36 cellular contexts compared by ENCODE assay signal in the genomic region with DNA sequence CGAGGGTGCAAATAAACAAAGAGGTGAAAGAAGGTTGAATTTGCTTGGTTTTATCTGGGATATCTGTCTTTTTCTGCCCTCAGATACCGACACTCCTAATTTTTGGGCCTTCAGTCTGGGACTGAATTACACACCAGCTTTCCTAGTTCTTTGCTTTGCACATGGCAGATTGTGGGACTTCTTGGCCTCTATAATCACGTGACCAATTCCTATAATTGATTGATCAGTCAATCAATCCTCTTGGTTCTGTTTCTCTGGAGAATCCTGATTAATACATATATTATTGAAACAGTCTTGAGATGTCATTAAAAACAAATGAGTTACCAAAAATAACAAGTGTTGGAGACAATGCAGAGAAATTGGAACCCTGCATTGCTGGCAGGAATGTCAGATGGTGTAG.
DNase-seq lines count a peak whose midpoint lies in the region; ATAC-seq, FAIRE-seq and TF ChIP-seq lines count a peak whose summit lies in the region.
"Had no signal": no experiment of that assay in that cellular context is flagged by ENCODE, and none has a peak within 500 bp of the region (broad histone marks: within the 10 kb centered on the region; RNA-seq: fewer than 3 reads in every experiment).

No MANE protein-coding gene starts in this region.

- no peaks in the 10 kb centered on the region for H3K36me3 ChIP-seq in HepG2 (replicated peaks in 1 of 2; ENCODE audit: control insufficient read depth in 1 of 2, insufficient read depth in 2 of 2, low read length in 2 of 2)
- H3K36me3 ChIP-seq in right lobe of liver, result no peaks in the 10 kb centered on the region
- no peaks in the 10 kb centered on the region for H3K36me3 ChIP-seq in K562 (ENCODE audit: control insufficient read depth, insufficient read depth, low read length)
- H3K36me3 ChIP-seq: BE2C; BLaER1; BLaER1 treated with 17β-estradiol and CSF1 and Interleukin-3, amounts not matched to agents 10 nM and 100 nM had no signal

- in situ Hi-C loops in HepG2 (cut with HindIII; ENCODE audit: extremely low pct_ligation_motif_present, low pct_unique_long_range_greater_than_20kb) (no loop called here), K562 (cut with MboI) (no loop called here), GM13976 (cut with MboI; ENCODE audit: low sequenced_read_pairs, unreplicated experiment) (no loop called here)

- no peaks in the 10 kb centered on the region for H3K4me1 Mint-ChIP-seq in mesothelial cell of epicardium
- H3K4me1 Mint-ChIP-seq: B cell; CD14-positive monocyte; CD4-positive, alpha-beta memory T cell; CD4-positive, CD25-positive, alpha-beta regulatory T cell; CD8-positive, alpha-beta memory T cell had no signal

- no peak overlapping the region for H3K4me3 Mint-ChIP-seq in mesothelial cell of epicardium
- H3K4me3 Mint-ChIP-seq: B cell; CD14-positive monocyte; CD4-positive, alpha-beta memory T cell; CD4-positive, alpha-beta T cell; CD4-positive, CD25-positive, alpha-beta regulatory T cell; CD8-positive, alpha-beta memory T cell; CD8-positive, alpha-beta T cell had no signal

- BruUV-seq in HepG2 (replicated peaks; lab: Mats Ljungman, UMichigan), result no TSS peak
- no TSS peak for BruUV-seq in K562 (replicated peaks; lab: Mats Ljungman, UMichigan)

- H3K4me1 ChIP-seq in HepG2 (ENCODE audit: insufficient read depth, low read length) (no peaks in the 10 kb centered on the region), right lobe of liver (no peaks in the 10 kb centered on the region), A549 (no peaks in the 10 kb centered on the region), K562 (replicated peaks in 1 of 2; ENCODE audit: control insufficient read depth in 2 of 2, insufficient read depth in 2 of 2, low read length in 2 of 2) (no peaks in the 10 kb centered on the region)
- H3K4me1 ChIP-seq: BE2C; BLaER1; BLaER1 treated with 17β-estradiol and CSF1 and Interleukin-3, amounts not matched to agents 10 nM and 100 nM; Caco-2 had no signal

- H3K27ac ChIP-seq in HepG2 (ENCODE audit: extremely low read length, insufficient read depth, low read length) (no peak overlapping the region), right lobe of liver (no peak overlapping the region), A549 (no peak overlapping the region), K562 (ENCODE audit: extremely low read depth, low read depth, low read length) (no peak overlapping the region)
- H3K27ac ChIP-seq: 22Rv1; BLaER1; BLaER1 treated with 17β-estradiol and CSF1 and Interleukin-3, amounts not matched to agents 10 nM and 100 nM; C4-2B had no signal

- POLR2A ChIA-PET in HepG2 (lab: Yijun Ruan, JAX), result no interaction called here
- POLR2A ChIA-PET in A549 (lab: Yijun Ruan, JAX), result no interaction called here
- POLR2A ChIA-PET in K562 (lab: Yijun Ruan, JAX), result no interaction called here

- H4K20me1 ChIP-seq in HepG2 (ENCODE audit: insufficient read depth, low read length) (no peaks in the 10 kb centered on the region), K562 (replicated peaks; ENCODE audit: control insufficient read depth, insufficient read depth, low read length) (no peaks in the 10 kb centered on the region)
- H4K20me1 ChIP-seq: BLaER1; BLaER1 treated with 17β-estradiol and CSF1 and Interleukin-3, amounts not matched to agents 10 nM and 100 nM had no signal

- FAIRE-seq in HepG2 (lab: Jason Lieb, UNC) (no peak), A549 (lab: Jason Lieb, UNC) (no peak), K562 (lab: Jason Lieb, UNC) (no peak)
- FAIRE-seq: A204.1, D721Med had no signal

- DNase-seq in HepG2 (ENCODE audit: low spot score) (no peak), right lobe of liver (no peak), A549 (ENCODE audit: low read depth in 1 of 2, low spot score in 1 of 2) (no peak), K562 (ENCODE audit: extremely low read depth in 1 of 4, low spot score in 3 of 4) (no peak), islet precursor cell (peak; percentile 9), mesothelial cell of epicardium (ENCODE audit: low spot score in 2 of 2, unreplicated experiment in 2 of 2) (no peak), GM13976 (ENCODE audit: low spot score) (no peak)
- no peak for DNase-seq in activated T-cell treated with anti-CD3 and anti-CD28 coated beads, Interleukin-2, amount 50 U/mL, for 1 hour
- DNase-seq: 8988T; ACHN; AML-193; BE2C; C1 segment of cervical spinal cord; Caco-2; Calu3; CD4-positive, alpha-beta memory T cell; CD4-positive, alpha-beta T cell; CD4-positive, CD25-positive, alpha-beta regulatory T cell; CD8-positive, alpha-beta memory T cell; CD8-positive, alpha-beta T cell; COR-L47; DMS 273 treated with DMSO at 0.1 percent for 48 hours; DMS153; DMS53; DMS79; DMS79 treated with DMSO at 0.1 percent for 48 hours; DND-41; EL had no signal

- H3K9me1 ChIP-seq in K562 (ENCODE audit: control insufficient read depth, insufficient read depth, low read length), result no peaks in the 10 kb centered on the region

- TF ChIP-seq POLR2A in HepG2 (IDR thresholded peaks at IDR 0.05; ENCODE audit: insufficient read depth in 1 of 2, low read depth in 2 of 2, low read length in 2 of 2) (no peak), right lobe of liver (IDR thresholded peaks at IDR 0.05) (no peak), A549 (IDR thresholded peaks at IDR 0.05; ENCODE audit: low read length) (no peak), K562 (conservative IDR thresholded peaks at IDR 0.05) (no peak)

- H3K27me3 ChIP-seq in HepG2 (ENCODE audit: control insufficient read depth in 1 of 2, insufficient read depth in 2 of 2, low read length in 2 of 2) (no peaks in the 10 kb centered on the region), right lobe of liver (no peaks in the 10 kb centered on the region), K562 (ENCODE audit: control insufficient read depth in 2 of 2, insufficient read depth in 2 of 2, low read length in 2 of 2) (peaks cover 0 to 6% of the 10 kb centered on the region in 2 experiments; a peak in 1 of 5 replicates)
- H3K27me3 ChIP-seq: BLaER1; BLaER1 treated with 17β-estradiol and CSF1 and Interleukin-3, amounts not matched to agents 10 nM and 100 nM had no signal

- no peak for TF ChIP-seq EP300 in HepG2 (IDR thresholded peaks at IDR 0.05; ENCODE audit: low read depth in 2 of 2, low read length in 2 of 2)
- TF ChIP-seq EP300 in HepG2 (CRISPR knock-in tag; IDR thresholded peaks at IDR 0.05; ENCODE audit: borderline replicate concordance), result no peak
- TF ChIP-seq EP300 in A549 (IDR thresholded peaks at IDR 0.05), result no peak
- no peak for TF ChIP-seq EP300 in K562 (IDR thresholded peaks at IDR 0.05; ENCODE audit: low read length)

- H3K9ac ChIP-seq in HepG2 (ENCODE audit: insufficient read depth, low read depth, low read length) (no peak overlapping the region), K562 (ENCODE audit: insufficient read depth in 1 of 2, low read depth in 2 of 2, low read length in 2 of 2) (no peak overlapping the region)
- H3K9ac ChIP-seq: BLaER1; BLaER1 treated with 17β-estradiol and CSF1 and Interleukin-3, amounts not matched to agents 10 nM and 100 nM had no signal

- H2AFZ ChIP-seq in HepG2 (ENCODE audit: low read length) (no peak overlapping the region), K562 (ENCODE audit: low read depth, low read length) (no peak overlapping the region)

- no peak overlapping the region for H3K27ac Mint-ChIP-seq in mesothelial cell of epicardium
- H3K27ac Mint-ChIP-seq: B cell; CD14-positive monocyte; CD4-positive, alpha-beta memory T cell; CD4-positive, alpha-beta T cell; CD4-positive, CD25-positive, alpha-beta regulatory T cell; CD8-positive, alpha-beta memory T cell; CD8-positive, alpha-beta T cell had no signal

- H3K9me3 ChIP-seq in HepG2 (ENCODE audit: low read length) (no peaks in the 10 kb centered on the region), right lobe of liver (no peaks in the 10 kb centered on the region), A549 (no peaks in the 10 kb centered on the region; the same call in 2 of the 3 replicates), K562 (replicated peaks; ENCODE audit: control insufficient read depth, insufficient read depth, low read depth, low read length) (no peaks in the 10 kb centered on the region)
- H3K9me3 ChIP-seq: BE2C; BLaER1; BLaER1 treated with 17β-estradiol and CSF1 and Interleukin-3, amounts not matched to agents 10 nM and 100 nM; Caco-2 had no signal

- CTCF ChIA-PET in HepG2 (lab: Yijun Ruan, JAX; ENCODE audit: low intra/inter-chr PET ratio, low total read pairs), result no interaction called here
- CTCF ChIA-PET in A549 (lab: Yijun Ruan, JAX), result interaction anchor here (1.6 to 1.7 kb wide), 2 partner anchors 9 to 11 kb away, joined by 3 to 5 read pairs; no protein-coding TSS in a partner anchor
- CTCF ChIA-PET in K562 (lab: Yijun Ruan, JAX; ENCODE audit: low intra/inter-chr PET ratio), result no interaction called here

- TF ChIP-seq CTCF in HepG2 (CRISPR knock-in tag; IDR thresholded peaks at IDR 0.05) (no peak), right lobe of liver (IDR thresholded peaks at IDR 0.05) (no peak), A549 (IDR thresholded peaks at IDR 0.05) (no peak), K562 (IDR thresholded peaks at IDR 0.05 in 2 of 3, conservative IDR thresholded peaks at IDR 0.05 in 1 of 3; ENCODE audit: insufficient read depth in 2 of 3, low read depth in 1 of 3, low read length in 3 of 3) (no peak), mesothelial cell of epicardium (IDR thresholded peaks at IDR 0.05; ENCODE audit: unreplicated experiment) (no peak), GM13976 (IDR thresholded peaks at IDR 0.05; ENCODE audit: borderline replicate concordance, control extremely low read depth, extremely low read depth, insufficient read depth, missing control alignments) (no peak)

- no peaks in the 10 kb centered on the region for H3K36me3 Mint-ChIP-seq in mesothelial cell of epicardium
- H3K36me3 Mint-ChIP-seq: CD14-positive monocyte had no signal

- no peaks in the 10 kb centered on the region for H3K79me2 ChIP-seq in HepG2 (ENCODE audit: insufficient read depth, low read length)
- H3K79me2 ChIP-seq in K562 (ENCODE audit: control insufficient read depth, insufficient read depth, low read length), result no peaks in the 10 kb centered on the region

- peaks cover 6% of the 10 kb centered on the region for H3K9me3 Mint-ChIP-seq in mesothelial cell of epicardium

- no peak overlapping the region for H3K4me3 ChIP-seq in HepG2 (replicated peaks in 1 of 3; ENCODE audit: insufficient read depth in 1 of 3, low read depth in 2 of 3, low read length in 3 of 3)
- no peak overlapping the region for H3K4me3 ChIP-seq in right lobe of liver
- H3K4me3 ChIP-seq in A549, result no peak overlapping the region
- no peak overlapping the region for H3K4me3 ChIP-seq in K562
- H3K4me3 ChIP-seq: BLaER1; BLaER1 treated with 17β-estradiol and CSF1 and Interleukin-3, amounts not matched to agents 10 nM and 100 nM had no signal

- 0% methylated on average over 3 of the region's 3 CpGs for WGBS in HepG2 (ENCODE audit: low lambda C conversion rate)
- WGBS in right lobe of liver (ENCODE audit: insufficient coverage, low coverage, low lambda C conversion rate, missing lambda C conversion rate), result 64% methylated on average over 3 of the region's 3 CpGs
- WGBS in A549 (ENCODE audit: missing lambda C conversion rate), result 3% methylated on average over 3 of the region's 3 CpGs
- 0% methylated on average over 3 of the region's 3 CpGs for WGBS in K562 (ENCODE audit: insufficient coverage, low coverage, missing lambda C conversion rate)

- peaks cover 11% of the 10 kb centered on the region for H3K27me3 Mint-ChIP-seq in mesothelial cell of epicardium (ENCODE audit: low read depth)

- H3K4me2 ChIP-seq in HepG2 (ENCODE audit: low read depth, low read length) (no peak overlapping the region), A549 (no peak overlapping the region), K562 (ENCODE audit: insufficient read depth, low read length) (no peak overlapping the region)
- H3K4me2 ChIP-seq: BLaER1; BLaER1 treated with 17β-estradiol and CSF1 and Interleukin-3, amounts not matched to agents 10 nM and 100 nM had no signal

- TF ChIP-seq RAD21 in HepG2 (CRISPR knock-in tag; IDR thresholded peaks at IDR 0.05) (no peak), A549 (conservative IDR thresholded peaks at IDR 0.05 in 1 of 2, IDR thresholded peaks at IDR 0.05 in 1 of 2) (no peak), K562 (CRISPR knock-in tag; conservative IDR thresholded peaks at IDR 0.05 in 1 of 2, IDR thresholded peaks at IDR 0.05 in 1 of 2) (no peak)

- intact Hi-C loops in HepG2 (cut with micrococcal nuclease; ENCODE audit: unreplicated experiment), result no loop called here
- intact Hi-C loops in right lobe of liver (cut with DNase I), result no loop called here
- intact Hi-C loops in K562 (cut with micrococcal nuclease), result no loop called here

- no peak for ATAC-seq in HepG2
- no peak for ATAC-seq in right lobe of liver
- ATAC-seq in A549, result no peak
- ATAC-seq in K562, result no peak
- ATAC-seq: CD8-positive, alpha-beta T cell had no signal

Comparison
In these comparisons a context has a peak if more than half of its experiments do, and no peak if none do; other contexts are left out.
1. Of the 241 proteins assayed by ChIP-seq in both HepG2 and K562: peak only in HepG2: none; only in K562: TFE3; in both: RAD51; in neither: 238; mixed calls (peak in some experiments, not most) for 1.